ENCODE assay signal across 1 cellular context in the genomic region with DNA sequence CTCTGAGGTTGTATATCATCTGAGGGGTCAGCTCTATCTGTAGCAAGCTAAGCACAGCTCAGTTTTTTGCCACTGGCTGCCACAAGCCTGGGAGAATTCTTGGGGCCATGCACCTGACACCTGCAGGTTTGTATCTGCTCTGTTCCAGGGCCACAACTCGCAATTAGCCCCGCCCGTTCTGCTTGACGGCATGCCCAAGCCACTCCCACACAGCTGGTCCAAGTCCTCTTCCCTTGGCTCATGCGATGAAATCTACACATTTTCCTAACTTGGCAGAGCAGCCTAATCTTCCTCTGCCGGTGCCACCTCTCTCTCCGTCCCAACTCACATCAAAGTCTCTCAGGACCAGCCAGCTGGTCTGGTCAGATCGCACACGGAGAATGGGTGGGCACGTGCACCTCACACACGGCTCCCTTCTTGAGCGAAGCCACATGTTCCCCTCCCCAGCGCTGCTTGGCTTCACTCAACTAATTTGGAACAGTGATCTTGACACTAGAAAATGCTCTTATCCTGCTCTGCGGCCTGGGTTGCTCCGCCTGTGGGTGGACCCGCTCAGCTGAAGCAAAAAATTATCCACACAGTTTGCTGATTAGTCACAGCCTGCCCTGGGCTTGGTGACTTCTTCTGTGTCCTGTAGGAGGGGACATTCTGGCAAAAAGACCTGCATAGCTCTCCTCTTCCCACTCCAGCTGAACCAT.
TF ChIP-seq lines count a peak whose summit lies in the region.

No MANE protein-coding gene starts in this region.

TF ChIP-seq in SK-N-SH, 30 proteins besides CTCF, POLR2A, EP300 and RAD21 (continued from another document):
- TF ChIP-seq TCF12 (IDR thresholded peaks at IDR 0.05) (no peak), MXI1 (IDR thresholded peaks at IDR 0.05; ENCODE audit: low read depth, low read length) (no peak), FOXM1 (IDR thresholded peaks at IDR 0.05; ENCODE audit: low read depth) (no peak), GABPA (IDR thresholded peaks at IDR 0.05; ENCODE audit: low read depth) (no peak), RCOR1 (IDR thresholded peaks at IDR 0.05; ENCODE audit: low read length) (no peak), MEF2A (IDR thresholded peaks at IDR 0.05; ENCODE audit: borderline replicate concordance, low read depth) (no peak), CHD2 (IDR thresholded peaks at IDR 0.05; ENCODE audit: low read length, partially characterized antibody) (no peak), NRF1 (IDR thresholded peaks at IDR 0.05; ENCODE audit: low read depth, low read length) (no peak), ELF1 (IDR thresholded peaks at IDR 0.05) (no peak), SMC3 (IDR thresholded peaks at IDR 0.05; ENCODE audit: low read depth, low read length) (no peak), NFIC (IDR thresholded peaks at IDR 0.05; ENCODE audit: borderline replicate concordance) (no peak), SIN3A (IDR thresholded peaks at IDR 0.05; ENCODE audit: borderline replicate concordance, low read depth, low read length) (no peak), FOSL2 (IDR thresholded peaks at IDR 0.05; ENCODE audit: borderline replicate concordance, low read depth) (no peak), RFX5 (IDR thresholded peaks at IDR 0.05; ENCODE audit: low read length) (no peak)
- TF ChIP-seq, protein P1, sequence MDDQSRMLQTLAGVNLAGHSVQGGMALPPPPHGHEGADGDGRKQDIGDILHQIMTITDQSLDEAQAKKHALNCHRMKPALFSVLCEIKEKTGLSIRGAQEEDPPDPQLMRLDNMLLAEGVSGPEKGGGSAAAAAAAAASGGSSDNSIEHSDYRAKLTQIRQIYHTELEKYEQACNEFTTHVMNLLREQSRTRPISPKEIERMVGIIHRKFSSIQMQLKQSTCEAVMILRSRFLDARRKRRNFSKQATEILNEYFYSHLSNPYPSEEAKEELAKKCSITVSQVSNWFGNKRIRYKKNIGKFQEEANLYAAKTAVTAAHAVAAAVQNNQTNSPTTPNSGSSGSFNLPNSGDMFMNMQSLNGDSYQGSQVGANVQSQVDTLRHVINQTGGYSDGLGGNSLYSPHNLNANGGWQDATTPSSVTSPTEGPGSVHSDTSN (IDR thresholded peaks at IDR 0.05) = no peak
- TF ChIP-seq, protein P2, sequence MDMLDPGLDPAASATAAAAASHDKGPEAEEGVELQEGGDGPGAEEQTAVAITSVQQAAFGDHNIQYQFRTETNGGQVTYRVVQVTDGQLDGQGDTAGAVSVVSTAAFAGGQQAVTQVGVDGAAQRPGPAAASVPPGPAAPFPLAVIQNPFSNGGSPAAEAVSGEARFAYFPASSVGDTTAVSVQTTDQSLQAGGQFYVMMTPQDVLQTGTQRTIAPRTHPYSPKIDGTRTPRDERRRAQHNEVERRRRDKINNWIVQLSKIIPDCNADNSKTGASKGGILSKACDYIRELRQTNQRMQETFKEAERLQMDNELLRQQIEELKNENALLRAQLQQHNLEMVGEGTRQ (IDR thresholded peaks at IDR 0.05; ENCODE audit: borderline replicate concordance, low read depth, low read length) = no peak
- TF ChIP-seq, protein P3, sequence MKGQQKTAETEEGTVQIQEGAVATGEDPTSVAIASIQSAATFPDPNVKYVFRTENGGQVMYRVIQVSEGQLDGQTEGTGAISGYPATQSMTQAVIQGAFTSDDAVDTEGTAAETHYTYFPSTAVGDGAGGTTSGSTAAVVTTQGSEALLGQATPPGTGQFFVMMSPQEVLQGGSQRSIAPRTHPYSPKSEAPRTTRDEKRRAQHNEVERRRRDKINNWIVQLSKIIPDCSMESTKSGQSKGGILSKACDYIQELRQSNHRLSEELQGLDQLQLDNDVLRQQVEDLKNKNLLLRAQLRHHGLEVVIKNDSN (IDR thresholded peaks at IDR 0.05; ENCODE audit: borderline replicate concordance, low read depth) = no peak
TF ChIP-seq in SK-N-SH: peak in this region for 0.
